In the genomic region with DNA sequence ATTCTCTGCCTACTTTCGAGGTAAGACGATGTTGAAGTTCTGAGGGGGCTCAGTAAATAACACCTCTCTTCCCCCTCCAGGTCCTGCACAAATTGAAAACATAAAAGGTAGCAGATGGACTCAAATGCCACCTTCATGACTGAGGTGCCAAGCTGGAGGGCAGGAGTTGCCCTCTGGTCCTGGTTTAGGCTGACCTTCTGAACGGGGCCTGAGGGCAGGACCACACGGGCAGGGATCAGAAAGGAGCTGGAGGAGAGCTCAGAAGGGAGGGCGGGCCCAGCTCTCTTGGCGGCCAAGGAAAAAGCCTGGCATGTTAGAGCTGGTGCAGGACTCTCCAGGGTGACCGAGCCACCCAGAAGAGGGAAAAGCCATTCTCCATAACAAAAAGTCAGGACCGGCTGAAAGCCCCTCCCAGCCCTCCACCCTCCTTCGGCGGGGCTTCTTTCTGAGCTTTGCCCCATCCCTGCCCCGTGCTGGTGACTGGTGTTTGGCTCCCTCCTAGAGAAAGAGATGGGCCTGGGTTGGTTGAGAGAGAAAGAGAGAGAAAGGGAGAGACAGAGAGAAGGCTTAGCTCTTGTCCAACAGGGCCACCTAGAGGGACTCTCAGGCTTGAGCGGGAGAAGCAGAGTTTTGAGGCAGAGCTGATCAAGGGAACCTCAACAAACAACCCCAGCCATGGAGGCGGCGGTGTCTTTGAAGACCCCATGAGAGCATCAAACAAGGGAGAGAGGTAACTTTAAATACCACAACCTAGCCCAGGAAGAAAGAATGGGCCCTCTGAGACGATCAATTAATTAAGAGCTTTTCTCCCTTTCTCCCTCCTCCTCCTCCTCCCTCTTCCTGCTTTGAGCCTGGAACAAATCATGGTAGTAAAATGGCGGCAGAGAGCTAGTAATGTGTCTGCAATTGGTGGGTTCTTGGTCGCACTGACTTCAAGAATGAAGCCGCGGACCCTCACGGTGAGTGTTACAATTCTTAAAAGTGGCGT, we compare ENCODE assay signal across 9 cellular contexts. TPM values are rescaled to one million over a fixed set of nuclear protein-coding genes. Genes with fewer than 3 reads are reported as not detected.
DNase-seq lines count a peak whose midpoint lies in the region; ATAC-seq and TF ChIP-seq lines count a peak whose summit lies in the region.
"Had no signal": no experiment of that assay in that cellular context is flagged by ENCODE, and none has a peak within 500 bp of the region (broad histone marks: within the 10 kb centered on the region; RNA-seq: fewer than 3 reads in every experiment).

No MANE protein-coding gene starts in this region.

- no peaks in the 10 kb centered on the region for H3K9me2 ChIP-seq in Karpas-422 (replicated peaks; ENCODE audit: insufficient read depth, low read length)

- peaks cover 15% of the 10 kb centered on the region for H3K9me3 Mint-ChIP-seq in WTC11

- H3K27ac Mint-ChIP-seq in WTC11: no peak overlapping the region

- POLR2A ChIA-PET in WTC11 (lab: Charles Lee): interaction anchor here (0.6 to 1.1 kb wide), 2 partner anchors 81 to 84 kb away, joined by 3 to 4 read pairs; no protein-coding TSS in a partner anchor

- H4K20me1 ChIP-seq in Karpas-422 (ENCODE audit: insufficient read depth, low read depth, low read length): no peaks in the 10 kb centered on the region

- H3K9me3 ChIP-seq in Karpas-422 (ENCODE audit: low read length): no peaks in the 10 kb centered on the region
- H3K9me3 ChIP-seq: HAP-1 had no signal

- no peaks in the 10 kb centered on the region for H3K36me3 Mint-ChIP-seq in WTC11

- H3K4me3 ChIP-seq in Karpas-422 (ENCODE audit: low read length) (no peak overlapping the region), retinal pigment epithelial cell (ENCODE audit: low read length) (no peak overlapping the region)
- H3K4me3 ChIP-seq: HAP-1 had no signal

- no peaks in the 10 kb centered on the region for H3K27me3 ChIP-seq in Karpas-422 (ENCODE audit: low read length)

- CTCF ChIA-PET in WTC11 (lab: Charles Lee): interaction anchor here (0.6 to 4.0 kb wide), 36 partner anchors 9 to 1144 kb away, joined by 3 to 113 read pairs (median 4); partner anchors contain the start of genes GPR155 and SCRN3

- no peak overlapping the region for H3K27ac ChIP-seq in Karpas-422 (ENCODE audit: low read length)

- no peaks in the 10 kb centered on the region for H3K36me3 ChIP-seq in Karpas-422 (ENCODE audit: insufficient read depth, low read length)
- H3K36me3 ChIP-seq: HAP-1 had no signal

- H3K4me2 ChIP-seq in Karpas-422 (ENCODE audit: low read depth, low read length, poor library complexity, severe bottlenecking): no peak overlapping the region

- peak; percentile 11 to 14 for DNase-seq in stimulated activated CD4-positive, alpha-beta T cell treated with anti-CD3 and anti-CD28 coated beads, Interleukin-15, amount 100 ng/mL, for 48 hours (ENCODE audit: low read depth in 2 of 2)
- no peak for DNase-seq in stimulated activated CD4-positive, alpha-beta T cell treated with anti-CD3 and anti-CD28 coated beads, Interleukin-12 subunit alpha, Interleukin-12 subunit beta, amount 100 ng/mL, for 4 hours
- peak; percentile 82 for DNase-seq in Karpas-422
- peak; percentile 64 for DNase-seq in WTC11 (ENCODE audit: low spot score)
- DNase-seq in globus pallidus (ENCODE audit: low spot score): peak; percentile 73
- DNase-seq in retinal pigment epithelial cell (ENCODE audit: low read depth): no peak
- DNase-seq in stimulated activated naive CD4-positive, alpha-beta T cell treated with Interleukin-2 at 50 U/mL for 16 hours (lab: John Stamatoyannopoulos, UW): no peak

- H3K79me2 ChIP-seq in Karpas-422 (ENCODE audit: low read length): no peaks in the 10 kb centered on the region

- no peak overlapping the region for H2AFZ ChIP-seq in Karpas-422 (ENCODE audit: low read length)

- H3K4me3 Mint-ChIP-seq in WTC11: no peak overlapping the region; the same call in 1 of the 2 replicates

- no peaks in the 10 kb centered on the region; the same call in 1 of the 2 replicates for H3K27me3 Mint-ChIP-seq in WTC11 (ENCODE audit: low read depth)

- no peak for TF ChIP-seq CTCF in WTC11 (IDR thresholded peaks at IDR 0.05)
- peak; percentile 45 for TF ChIP-seq CTCF in retinal pigment epithelial cell (conservative IDR thresholded peaks at IDR 0.05; ENCODE audit: low read depth, low read length)

- ATAC-seq in WTC11: peak; percentile 99
- no peak for ATAC-seq in GM18907 (IDR thresholded peaks at IDR 0.05; ENCODE audit: unreplicated experiment)

- H3K4me1 Mint-ChIP-seq in WTC11: peaks cover 9% of the 10 kb centered on the region

- H3K9ac ChIP-seq in Karpas-422 (ENCODE audit: low read length): no peak overlapping the region

- no peaks in the 10 kb centered on the region for H3K4me1 ChIP-seq in Karpas-422 (ENCODE audit: low read length)
- H3K4me1 ChIP-seq: HAP-1 had no signal

TF ChIP-seq in WTC11, 78 proteins besides CTCF, POLR2A, EP300 and RAD21:
- TF ChIP-seq, protein P1, sequence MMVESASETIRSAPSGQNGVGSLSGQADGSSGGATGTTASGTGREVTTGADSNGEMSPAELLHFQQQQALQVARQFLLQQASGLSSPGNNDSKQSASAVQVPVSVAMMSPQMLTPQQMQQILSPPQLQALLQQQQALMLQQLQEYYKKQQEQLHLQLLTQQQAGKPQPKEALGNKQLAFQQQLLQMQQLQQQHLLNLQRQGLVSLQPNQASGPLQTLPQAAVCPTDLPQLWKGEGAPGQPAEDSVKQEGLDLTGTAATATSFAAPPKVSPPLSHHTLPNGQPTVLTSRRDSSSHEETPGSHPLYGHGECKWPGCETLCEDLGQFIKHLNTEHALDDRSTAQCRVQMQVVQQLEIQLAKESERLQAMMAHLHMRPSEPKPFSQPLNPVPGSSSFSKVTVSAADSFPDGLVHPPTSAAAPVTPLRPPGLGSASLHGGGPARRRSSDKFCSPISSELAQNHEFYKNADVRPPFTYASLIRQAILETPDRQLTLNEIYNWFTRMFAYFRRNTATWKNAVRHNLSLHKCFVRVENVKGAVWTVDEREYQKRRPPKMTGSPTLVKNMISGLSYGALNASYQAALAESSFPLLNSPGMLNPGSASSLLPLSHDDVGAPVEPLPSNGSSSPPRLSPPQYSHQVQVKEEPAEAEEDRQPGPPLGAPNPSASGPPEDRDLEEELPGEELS (CRISPR knock-in tag; IDR thresholded peaks at IDR 0.05): no peak
- TF ChIP-seq SP1 (CRISPR knock-in tag; conservative IDR thresholded peaks at IDR 0.05): 0 out of 2 replicates have a peak, but pooled peaks have one; percentile 28
- no peak for TF ChIP-seq ZNF121 (CRISPR knock-in tag; IDR thresholded peaks at IDR 0.05)
- TF ChIP-seq PRRX2 (CRISPR knock-in tag; IDR thresholded peaks at IDR 0.05): no peak

RNA-seq across cellular contexts. Expression of gene WIPF1, which starts 50.8 kb away (rescaled TPM):
- total RNA-seq in Karpas-422 (2014; rRNA removed; shearing (Covaris generic); ENCODE audit: low replicate concordance): 46.8 and 62.6 TPM in 2 replicates
- total RNA-seq in WTC11 (2021): 6.4 to 6.7 TPM (median 6.4 TPM) in 3 replicates

RNA-seq across cellular contexts. Expression of gene GPR155, which starts 60.0 kb away (rescaled TPM):
- 0.69 and 1.0 TPM in 2 replicates for total RNA-seq in Karpas-422 (2014; rRNA removed; shearing (Covaris generic); ENCODE audit: low replicate concordance)
- total RNA-seq in WTC11 (2021): 0.66 to 1.0 TPM (median 0.74 TPM) in 3 replicates

Comparison
In these comparisons a context has a peak if more than half of its experiments do, and no peak if none do; other contexts are left out.
1. DNase-seq: peak in stimulated activated CD4-positive, alpha-beta T cell treated with anti-CD3 and anti-CD28 coated beads, Interleukin-15, amount 100 ng/mL, for 48 hours (2 of 2), Karpas-422 (single experiment), WTC11 (single experiment) and globus pallidus (single experiment); none in stimulated activated CD4-positive, alpha-beta T cell treated with anti-CD3 and anti-CD28 coated beads, Interleukin-12 subunit alpha, Interleukin-12 subunit beta, amount 100 ng/mL, for 4 hours (single experiment), retinal pigment epithelial cell (single experiment) and stimulated activated naive CD4-positive, alpha-beta T cell treated with Interleukin-2 at 50 U/mL for 16 hours (single experiment).